13 cellular contexts compared by ENCODE assay signal in genomic region chr2:241774419-241775222, GRCh38. TPM values are rescaled to one million over a fixed set of nuclear protein-coding genes. Genes with fewer than 3 reads are reported as not detected.
A peak's percentile ranks its signal among the peaks of the same experiment; 100 is the strongest.
DNase-seq lines count a peak whose midpoint lies in the region; ATAC-seq and TF ChIP-seq lines count a peak whose summit lies in the region.
"Had no signal": no experiment of that assay in that cellular context is flagged by ENCODE, and none has a peak within 500 bp of the region (broad histone marks: within the 10 kb centered on the region; RNA-seq: fewer than 3 reads in every experiment).

No MANE protein-coding gene starts in this region.

- H3K27me3 ChIP-seq in right atrium auricular region (no peaks in the 10 kb centered on the region), RWPE2 (ENCODE audit: insufficient read depth, poor library complexity, severe bottlenecking) (no peaks in the 10 kb centered on the region), vagina (no peaks in the 10 kb centered on the region)

- no peak overlapping the region for H3K4me3 ChIP-seq in right atrium auricular region
- no peak overlapping the region for H3K4me3 ChIP-seq in RWPE2 (ENCODE audit: severe bottlenecking)
- H3K4me3 ChIP-seq in vagina, result no peak overlapping the region
- H3K4me3 ChIP-seq: heart left ventricle had no signal

- H3K27ac ChIP-seq in right atrium auricular region, result no peak overlapping the region
- H3K27ac ChIP-seq in RWPE2 (ENCODE audit: poor library complexity, severe bottlenecking), result no peak overlapping the region
- no peak overlapping the region for H3K27ac ChIP-seq in vagina
- H3K27ac ChIP-seq: heart left ventricle had no signal

- intact Hi-C loops in Right ventricle myocardium superior (cut with DNase I), result no loop called here
- intact Hi-C loops in vagina (cut with DNase I), result no loop called here

- H3K36me3 Mint-ChIP-seq in glutamatergic neuron (ENCODE audit: unreplicated experiment), result no peaks in the 10 kb centered on the region

- no peak overlapping the region for H3K4me3 Mint-ChIP-seq in glutamatergic neuron (ENCODE audit: unreplicated experiment)
- H3K4me3 Mint-ChIP-seq: activated T-cell treated with anti-CD3 and anti-CD28 coated beads, Interleukin-2, amount 50 U/mL, for 4 hours had no signal

- DNase-seq in right atrium auricular region (ENCODE audit: low spot score) (peak; percentile 56), Right ventricle myocardium superior (no peak), RWPE2 (ENCODE audit: low spot score) (peak; percentile 70), glutamatergic neuron (peak; percentile 20), vagina (ENCODE audit: extremely low spot score in 2 of 2) (peak; percentile 81 to 95), occipital lobe (lab: John Stamatoyannopoulos, UW) (no peak), SW 1271 (lab: John Stamatoyannopoulos, UW) (no peak), NCI-H1930 (lab: John Stamatoyannopoulos, UW) (no peak)
- DNase-seq: activated T-cell treated with anti-CD3 and anti-CD28 coated beads, Interleukin-2, amount 50 U/mL, for 4 hours; NCI-H82; stimulated activated CD4-positive, alpha-beta T cell treated with anti-CD3 and anti-CD28 coated beads, Interleukin-15, amount 100 ng/mL, for 24 hours had no signal

- H3K27me3 Mint-ChIP-seq in glutamatergic neuron (ENCODE audit: unreplicated experiment), result peaks cover 4% of the 10 kb centered on the region

- H3K9me3 ChIP-seq in right atrium auricular region (no peaks in the 10 kb centered on the region), RWPE2 (ENCODE audit: severe bottlenecking) (no peaks in the 10 kb centered on the region), vagina (no peaks in the 10 kb centered on the region)
- H3K9me3 ChIP-seq: heart left ventricle had no signal

- H3K27ac Mint-ChIP-seq in glutamatergic neuron (ENCODE audit: unreplicated experiment), result no peak overlapping the region

- TF ChIP-seq CTCF in right atrium auricular region (IDR thresholded peaks at IDR 0.05) (no peak), RWPE2 (IDR thresholded peaks at IDR 0.05; ENCODE audit: poor library complexity, severe bottlenecking) (no peak), glutamatergic neuron (IDR thresholded peaks at IDR 0.05; ENCODE audit: partially characterized antibody, unreplicated experiment) (no peak), vagina (IDR thresholded peaks at IDR 0.05) (no peak)

- H3K36me3 ChIP-seq in right atrium auricular region (no peaks in the 10 kb centered on the region), RWPE2 (ENCODE audit: low read depth) (no peaks in the 10 kb centered on the region), vagina (no peaks in the 10 kb centered on the region)
- H3K36me3 ChIP-seq: heart left ventricle had no signal

- no peaks in the 10 kb centered on the region for H3K4me1 ChIP-seq in right atrium auricular region
- peaks cover 5% of the 10 kb centered on the region for H3K4me1 ChIP-seq in RWPE2 (ENCODE audit: insufficient read depth, poor library complexity, severe bottlenecking)
- H3K4me1 ChIP-seq in vagina, result peaks cover 19% of the 10 kb centered on the region

- no peak for ATAC-seq in Right ventricle myocardium superior (ENCODE audit: poor library complexity)
- ATAC-seq in RWPE2 (ENCODE audit: low read depth), result peak; percentile 46
- ATAC-seq: activated T-cell treated with anti-CD3 and anti-CD28 coated beads, Interleukin-2, amount 50 U/mL, for 4 hours; heart left ventricle had no signal

- no peaks in the 10 kb centered on the region for H3K9me3 Mint-ChIP-seq in glutamatergic neuron (ENCODE audit: unreplicated experiment)
- H3K9me3 Mint-ChIP-seq: activated T-cell treated with anti-CD3 and anti-CD28 coated beads, Interleukin-2, amount 50 U/mL, for 4 hours had no signal

- peaks cover 2% of the 10 kb centered on the region for H3K4me1 Mint-ChIP-seq in glutamatergic neuron (ENCODE audit: low read depth, unreplicated experiment)

- TF ChIP-seq POLR2A in vagina (IDR thresholded peaks at IDR 0.05), result no peak

RNA-seq across cellular contexts. Expression of gene GAL3ST2, which starts 2.0 kb away (rescaled TPM):
- 1 to 10 TPM in 1 of 2 donors, under 1 TPM in 1; 0.56 to 1.1 TPM for total RNA-seq in right atrium auricular region
- not detected for total RNA-seq in Right ventricle myocardium superior
- total RNA-seq in glutamatergic neuron (ENCODE audit: unreplicated experiment), result 0.42 TPM
- total RNA-seq in vagina, result 0.98 TPM
- 0.16 TPM for total RNA-seq in occipital lobe
- total RNA-seq: H1 had no signal

RNA-seq across cellular contexts. Expression of gene NEU4, which starts 34.4 kb away (rescaled TPM):
- total RNA-seq in right atrium auricular region (under 1 TPM in 1 of 2 donors, not detected in 1; 0.31 TPM), Right ventricle myocardium superior (not detected), glutamatergic neuron (ENCODE audit: unreplicated experiment) (0.88 TPM), vagina (not detected), occipital lobe (0.31 TPM)

RNA-seq across cellular contexts. Expression of gene D2HGDH, which starts 40.2 kb away (rescaled TPM):
- total RNA-seq in right atrium auricular region (10 to 100 TPM in 1 of 2 donors, 1 to 10 TPM in 1; 7.5 to 11.7 TPM), Right ventricle myocardium superior (19.0 TPM), glutamatergic neuron (ENCODE audit: unreplicated experiment) (12.5 TPM), vagina (21.1 TPM), occipital lobe (8.0 TPM)

Comparison
In these comparisons a context has a peak if more than half of its experiments do, and no peak if none do; other contexts are left out.
1. DNase-seq: peak in right atrium auricular region (single experiment), RWPE2 (single experiment), glutamatergic neuron (single experiment) and vagina (2 of 2); none in Right ventricle myocardium superior (single experiment), occipital lobe (single experiment), SW 1271 (0 of 2) and NCI-H1930 (0 of 2).